1 cellular context compared by ENCODE assay signal in the genomic region with DNA sequence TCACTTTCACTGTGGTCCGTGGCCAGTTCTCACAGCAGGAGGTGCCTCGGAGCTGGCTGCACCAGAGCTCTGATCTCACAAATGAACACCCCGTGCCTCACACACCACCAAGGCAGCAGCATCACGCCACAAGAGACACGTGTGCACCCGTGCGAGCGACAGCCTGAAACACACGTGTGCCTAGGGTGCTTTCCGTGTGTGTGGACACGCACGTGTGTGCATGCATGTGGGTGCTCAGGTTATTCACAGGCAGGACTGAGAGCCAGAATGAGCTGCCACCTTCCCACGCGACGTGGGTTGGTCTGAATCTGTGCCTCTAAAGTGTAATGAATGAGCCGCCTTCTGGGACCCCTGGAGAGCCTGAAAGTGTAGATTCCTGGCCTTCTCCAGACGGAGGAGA.
TF ChIP-seq lines count a peak whose summit lies in the region.

No MANE protein-coding gene starts in this region.

TF ChIP-seq in IMR-90, 13 proteins besides CTCF, POLR2A, EP300 and RAD21 (continued from another document):
- TF ChIP-seq, protein P1, sequence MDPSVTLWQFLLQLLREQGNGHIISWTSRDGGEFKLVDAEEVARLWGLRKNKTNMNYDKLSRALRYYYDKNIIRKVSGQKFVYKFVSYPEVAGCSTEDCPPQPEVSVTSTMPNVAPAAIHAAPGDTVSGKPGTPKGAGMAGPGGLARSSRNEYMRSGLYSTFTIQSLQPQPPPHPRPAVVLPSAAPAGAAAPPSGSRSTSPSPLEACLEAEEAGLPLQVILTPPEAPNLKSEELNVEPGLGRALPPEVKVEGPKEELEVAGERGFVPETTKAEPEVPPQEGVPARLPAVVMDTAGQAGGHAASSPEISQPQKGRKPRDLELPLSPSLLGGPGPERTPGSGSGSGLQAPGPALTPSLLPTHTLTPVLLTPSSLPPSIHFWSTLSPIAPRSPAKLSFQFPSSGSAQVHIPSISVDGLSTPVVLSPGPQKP (IDR thresholded peaks at IDR 0.05; ENCODE audit: borderline replicate concordance, low read depth, low read length) = no peak
- TF ChIP-seq MAFK (IDR thresholded peaks at IDR 0.05; ENCODE audit: low read depth, low read length) (no peak), MXI1 (IDR thresholded peaks at IDR 0.05; ENCODE audit: borderline replicate concordance, low read depth, low read length) (no peak)
TF ChIP-seq in IMR-90: peak in this region for 0.
